In the genomic region with DNA sequence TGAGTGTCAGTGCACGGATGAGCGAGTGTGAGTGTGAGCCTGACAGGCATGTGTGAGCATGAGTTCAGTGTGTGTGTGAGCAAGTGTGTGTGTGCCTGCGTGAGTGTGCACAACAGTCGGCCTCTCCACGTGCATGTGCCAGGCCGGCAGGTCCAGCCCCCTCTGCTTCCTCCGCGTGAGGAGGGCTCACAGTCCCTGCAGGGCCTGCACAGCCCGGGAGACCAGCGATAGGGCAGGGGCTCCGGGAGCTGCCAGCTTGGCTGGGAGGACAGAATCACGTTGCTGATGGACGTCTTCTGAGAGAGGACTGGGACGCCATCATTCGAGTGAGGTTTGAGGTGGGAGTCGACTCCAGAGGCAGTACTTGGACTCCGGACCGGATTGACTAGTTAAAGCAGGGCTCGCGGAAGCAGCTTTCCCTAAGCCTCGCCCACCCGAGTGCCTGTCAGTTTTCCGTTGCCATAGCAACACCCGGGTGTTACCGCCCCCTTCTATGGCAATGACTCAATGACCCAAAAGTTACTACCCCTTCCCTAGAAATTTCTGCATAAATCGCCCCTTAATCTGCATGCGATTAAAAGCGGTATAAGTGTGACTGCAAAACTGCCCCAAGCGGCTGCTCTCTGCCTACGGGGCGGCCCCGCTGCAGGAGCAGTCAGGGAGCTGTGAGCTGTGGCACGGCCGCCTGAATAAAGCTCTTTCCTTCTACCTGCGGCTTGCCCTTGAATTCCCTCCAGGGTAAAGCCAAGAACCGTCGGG, we compare ENCODE assay signal across 8 cellular contexts. TPM values are rescaled to one million over a fixed set of nuclear protein-coding genes. Genes with fewer than 3 reads are reported as not detected.
A peak's percentile ranks its signal among the peaks of the same experiment; 100 is the strongest.
DNase-seq lines count a peak whose midpoint lies in the region; ATAC-seq and TF ChIP-seq lines count a peak whose summit lies in the region.

No MANE protein-coding gene starts in this region.

- peaks cover 3% of the 10 kb centered on the region; the same call in 1 of the 2 replicates for H3K4me1 ChIP-seq in ES-I3 (ENCODE audit: insufficient read depth, low read length)
- H3K4me1 ChIP-seq in gastroesophageal sphincter: peaks cover 0 to 17% (median 4%) of the 10 kb centered on the region in 3 donors
- H3K4me1 ChIP-seq in neutrophil (ENCODE audit: control insufficient read depth in 1 of 2, insufficient read depth in 1 of 2, low read depth in 1 of 2, low read length in 1 of 2): peaks cover 0 to 5% of the 10 kb centered on the region in 2 experiments
- peaks cover 7% of the 10 kb centered on the region for H3K4me1 ChIP-seq in stomach smooth muscle (ENCODE audit: control insufficient read depth, insufficient read depth, low read length)

- peak overlapping the region; percentile 5; the same call in 1 of the 2 replicates for H3K4me3 ChIP-seq in H7 (ENCODE audit: insufficient read depth, low read depth, low read length)
- peak overlapping the region; percentile 48 to 62 for H3K4me3 ChIP-seq in gastroesophageal sphincter
- H3K4me3 ChIP-seq in neutrophil (ENCODE audit: low read depth in 1 of 2, low read length in 1 of 2): peak overlapping the region; percentile 48 to 60
- H3K4me3 ChIP-seq in stomach smooth muscle (ENCODE audit: low read length in 2 of 2): peak overlapping the region; percentile 80 to 93

- H3K36me3 ChIP-seq in ES-I3 (ENCODE audit: insufficient read depth, low read length) (no peaks in the 10 kb centered on the region), H7 (replicated peaks; ENCODE audit: control insufficient read depth, insufficient read depth, low read length) (no peaks in the 10 kb centered on the region), gastroesophageal sphincter (no peaks in the 10 kb centered on the region), neutrophil (no peaks in the 10 kb centered on the region), stomach smooth muscle (ENCODE audit: control insufficient read depth in 2 of 2, insufficient read depth in 2 of 2, low read length in 2 of 2) (no peaks in the 10 kb centered on the region)

- no peaks in the 10 kb centered on the region for H3K27me3 ChIP-seq in H7 (ENCODE audit: control insufficient read depth, insufficient read depth, low read length)
- peaks cover 27% of the 10 kb centered on the region for H3K27me3 ChIP-seq in gastroesophageal sphincter
- peaks cover 85% of the 10 kb centered on the region for H3K27me3 ChIP-seq in neutrophil
- H3K27me3 ChIP-seq in stomach smooth muscle (ENCODE audit: control insufficient read depth in 1 of 2, insufficient read depth in 2 of 2, low read length in 2 of 2): peaks cover 0 to 21% of the 10 kb centered on the region in 2 donors

- H3K9ac ChIP-seq in ES-I3 (ENCODE audit: low read depth, low read length) (peak overlapping the region; percentile 44; the same call in 1 of the 2 replicates), stomach smooth muscle (ENCODE audit: low read length in 2 of 2) (peak overlapping the region; percentile 66 to 68)

- no peak for TF ChIP-seq EP300 in gastroesophageal sphincter (IDR thresholded peaks at IDR 0.05)

- H3K27ac ChIP-seq in gastroesophageal sphincter (no peak overlapping the region), neutrophil (no peak overlapping the region), stomach smooth muscle (ENCODE audit: low read length) (peak overlapping the region; percentile 18)

- TF ChIP-seq POLR2A in gastroesophageal sphincter (IDR thresholded peaks at IDR 0.05): no peak

- TF ChIP-seq CTCF in gastroesophageal sphincter (IDR thresholded peaks at IDR 0.05) (no peak), neutrophil (IDR thresholded peaks at IDR 0.05) (no peak)

- no peaks in the 10 kb centered on the region for H3K9me3 ChIP-seq in ES-I3 (ENCODE audit: control insufficient read depth, insufficient read depth, low read length)
- no peaks in the 10 kb centered on the region for H3K9me3 ChIP-seq in gastroesophageal sphincter
- no peaks in the 10 kb centered on the region for H3K9me3 ChIP-seq in neutrophil
- no peaks in the 10 kb centered on the region for H3K9me3 ChIP-seq in stomach smooth muscle (ENCODE audit: control insufficient read depth in 2 of 2, low read length in 2 of 2)

- DNase-seq in H7 (peak; percentile 96), NCI-H460 (ENCODE audit: extremely low read depth, low read depth) (peak; percentile 29), 8988T (no peak)
- peak; percentile 86 for DNase-seq in activated effector memory CD4-positive, alpha-beta T cell treated with anti-CD3 and anti-CD28 coated beads, Interleukin-2, amount 50 U/mL, for 16 hours

- WGBS in gastroesophageal sphincter (ENCODE audit: low coverage in 1 of 2), 2 donors: 1 to 5% methylated on average over 13 to 20 of the region's 37 CpGs

- peak; percentile 60 for ATAC-seq in gastroesophageal sphincter

RNA-seq across cellular contexts. Expression of gene CFAP46, which starts 19.7 kb away (rescaled TPM):
- 0.59 and 0.70 TPM in 2 replicates for total RNA-seq in H7 (2014; rRNA removed; shearing (Covaris generic))
- 2.1 and 2.7 TPM in 2 replicates for total RNA-seq in NCI-H460 (2014; rRNA removed; shearing (Covaris generic))
- 2.2 and 8.6 TPM in 2 replicates for polyA plus RNA-seq in NCI-H460 (2014; cell fraction: nucleus; rRNA removed)
- 1 to 10 TPM in 1 of 4 donors, under 1 TPM in 2, not detected in 1; 0.27 to 2.2 (median 0.30) TPM for total RNA-seq in gastroesophageal sphincter

Comparison
In these comparisons a context has a peak if more than half of its experiments do, and no peak if none do; other contexts are left out.
1. H3K4me3 ChIP-seq: peak in every context shown above with its lines; median percentile 86 in stomach smooth muscle; 55 in gastroesophageal sphincter; 54 in neutrophil; 5 in H7.